In the genomic region with DNA sequence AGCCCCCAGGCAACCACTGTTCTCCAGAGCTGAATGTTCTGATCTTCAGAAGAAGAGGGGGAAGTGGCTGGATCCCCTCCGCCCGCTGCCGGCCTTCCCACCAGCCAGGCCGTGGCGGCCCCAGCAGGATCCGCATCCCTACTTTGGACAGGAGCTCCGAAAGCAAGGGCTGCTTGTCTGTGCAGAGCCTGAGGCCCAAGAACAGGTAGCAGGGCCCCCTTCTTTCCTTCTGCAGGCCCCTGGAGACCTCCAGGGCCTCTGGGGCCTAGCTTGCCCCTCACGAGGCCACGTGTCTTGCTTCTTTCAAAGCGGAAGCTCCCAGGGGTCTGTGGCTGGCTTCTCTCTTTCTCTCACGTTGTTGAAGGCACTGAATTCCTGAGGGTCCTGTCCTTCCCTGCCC, we compare ENCODE assay signal across 8 cellular contexts. TPM values are rescaled to one million over a fixed set of nuclear protein-coding genes. Genes with fewer than 3 reads are reported as not detected.
A peak's percentile ranks its signal among the peaks of the same experiment; 100 is the strongest.
DNase-seq lines count a peak whose midpoint lies in the region; ATAC-seq and TF ChIP-seq lines count a peak whose summit lies in the region.

No MANE protein-coding gene starts in this region.

- H3K27me3 Mint-ChIP-seq in activated T-helper 17 cell treated with anti-CD3 and anti-CD28 coated beads, Interleukin-2, amount 50 U/mL, for 72 hours, result no peaks in the 10 kb centered on the region

- ATAC-seq in GM21447 (IDR thresholded peaks at IDR 0.05; ENCODE audit: unreplicated experiment) (peak; percentile 22), GM19395 (IDR thresholded peaks at IDR 0.05; ENCODE audit: unreplicated experiment) (no peak), GM19351 (IDR thresholded peaks at IDR 0.05; ENCODE audit: unreplicated experiment) (no peak)
- no peak for ATAC-seq in activated T-helper 17 cell treated with anti-CD3 and anti-CD28 coated beads, Interleukin-2, amount 50 U/mL, for 72 hours (replicated peaks)

- POLR2A ChIA-PET in A673 (lab: Charles Lee; ENCODE audit: low non-redundant PET), result no interaction called here

- no peaks in the 10 kb centered on the region for H3K36me3 Mint-ChIP-seq in activated T-helper 17 cell treated with anti-CD3 and anti-CD28 coated beads, Interleukin-2, amount 50 U/mL, for 72 hours (ENCODE audit: low read depth)

- H3K9me3 ChIP-seq in A673 (ENCODE audit: low read depth, low read length, poor library complexity, severe bottlenecking) (no peaks in the 10 kb centered on the region), muscle layer of colon (ENCODE audit: low read length) (no peaks in the 10 kb centered on the region)

- H3K27me3 ChIP-seq in A673 (replicated peaks; ENCODE audit: insufficient read depth, low read depth, low read length, poor library complexity), result no peaks in the 10 kb centered on the region
- H3K27me3 ChIP-seq in muscle layer of colon (ENCODE audit: control insufficient read depth in 1 of 2, insufficient read depth in 2 of 2, low read length in 2 of 2), result no peaks in the 10 kb centered on the region

- H3K4me3 ChIP-seq in A673 (ENCODE audit: low read depth, low read length, poor library complexity, severe bottlenecking) (no peak overlapping the region), muscle layer of colon (ENCODE audit: low read depth in 1 of 2, low read length in 2 of 2) (no peak overlapping the region)

- H3K27ac ChIP-seq in A673 (ENCODE audit: low read depth, low read length, poor library complexity, severe bottlenecking) (peak overlapping the region; percentile 37), muscle layer of colon (ENCODE audit: low read depth, low read length) (peak overlapping the region; percentile 34)

- H3K4me3 Mint-ChIP-seq in activated T-helper 17 cell treated with anti-CD3 and anti-CD28 coated beads, Interleukin-2, amount 50 U/mL, for 72 hours, result peak overlapping the region; percentile 96

- peak overlapping the region; percentile 99 for H3K27ac Mint-ChIP-seq in activated T-helper 17 cell treated with anti-CD3 and anti-CD28 coated beads, Interleukin-2, amount 50 U/mL, for 72 hours

- peak overlapping the region; percentile 9 for H3K9ac ChIP-seq in muscle layer of colon (ENCODE audit: low read length)

- no peaks in the 10 kb centered on the region for H3K36me3 ChIP-seq in A673 (ENCODE audit: insufficient read depth, low read length, poor library complexity, severe bottlenecking)
- H3K36me3 ChIP-seq in muscle layer of colon (ENCODE audit: insufficient read depth, low read length), result no peaks in the 10 kb centered on the region

- intact Hi-C loops in A673 (cut with micrococcal nuclease; ENCODE audit: unreplicated experiment), result no loop called here

- CTCF ChIA-PET in A673 (lab: Charles Lee), result no interaction called here

- no peak for TF ChIP-seq CTCF in A673 (conservative IDR thresholded peaks at IDR 0.05; ENCODE audit: low read depth, low read length)

- H3K9me3 Mint-ChIP-seq in activated T-helper 17 cell treated with anti-CD3 and anti-CD28 coated beads, Interleukin-2, amount 50 U/mL, for 72 hours, result peaks cover 7% of the 10 kb centered on the region

- H3K4me1 ChIP-seq in A673 (ENCODE audit: insufficient read depth, low read length, poor library complexity, severe bottlenecking) (peaks cover 12% of the 10 kb centered on the region), muscle layer of colon (ENCODE audit: insufficient read depth, low read length) (peaks cover 23% of the 10 kb centered on the region)

- DNase-seq in A673 (ENCODE audit: low spot score) (no peak), NCI-H526 treated with DMSO at 0.1 percent for 48 hours (lab: John Stamatoyannopoulos, UW) (no peak), NK-92 (lab: John Stamatoyannopoulos, UW; ENCODE audit: unreplicated experiment) (no peak)

- BruUV-seq in A673 (replicated peaks; lab: Mats Ljungman, UMichigan), result no TSS peak

- peaks cover 29% of the 10 kb centered on the region for H3K4me1 Mint-ChIP-seq in activated T-helper 17 cell treated with anti-CD3 and anti-CD28 coated beads, Interleukin-2, amount 50 U/mL, for 72 hours

RNA-seq across cellular contexts. Expression of a gene that starts 13.2 kb away (rescaled TPM):
- 32.2 and 48.1 TPM in 2 replicates for total RNA-seq in A673 (2021)
- under 1 TPM; 0.40 to 0.48 TPM for total RNA-seq in activated T-helper 17 cell treated with anti-CD3 and anti-CD28 coated beads, Interleukin-2, amount 50 U/mL, for 72 hours

RNA-seq across cellular contexts. Expression of a gene that starts 19.1 kb away (rescaled TPM):
- 0.80 and 1.0 TPM in 2 replicates for total RNA-seq in A673 (2021)
- 1 to 10 TPM in 1 of 2 donors, under 1 TPM in 1; 0.79 to 3.2 TPM for total RNA-seq in activated T-helper 17 cell treated with anti-CD3 and anti-CD28 coated beads, Interleukin-2, amount 50 U/mL, for 72 hours

Comparison
In these comparisons a context has a peak if more than half of its experiments do, and no peak if none do; other contexts are left out.
1. RNA of a gene that starts 13.2 kb away (total RNA-seq): 32.2 to 48.1 TPM in A673; 0.40 to 0.48 TPM in activated T-helper 17 cell treated with anti-CD3 and anti-CD28 coated beads, Interleukin-2, amount 50 U/mL, for 72 hours; every median in the first group is over 10 times any median in the second.